1 cellular context compared by ENCODE assay signal in genomic region chr9:91572811-91573210, GRCh38.
TF ChIP-seq lines count a peak whose summit lies in the region.

No MANE protein-coding gene starts in this region.

TF ChIP-seq in H1, 55 proteins besides CTCF, POLR2A, EP300 and RAD21:
- TF ChIP-seq JUND (IDR thresholded peaks at IDR 0.05; ENCODE audit: low read length) = no peak
- TF ChIP-seq ASH2L (IDR thresholded peaks at IDR 0.05; ENCODE audit: low read length) = no peak
- TF ChIP-seq FOSL1 (IDR thresholded peaks at IDR 0.05; ENCODE audit: insufficient read depth, low read depth, low read length) = no peak
- no peak for TF ChIP-seq ZNF274 (IDR thresholded peaks at IDR 0.05; ENCODE audit: borderline replicate concordance, extremely low read depth, low read length)
- no peak for TF ChIP-seq ATF3 (IDR thresholded peaks at IDR 0.05; ENCODE audit: insufficient read depth, low read depth, low read length)
- TF ChIP-seq JUN (IDR thresholded peaks at IDR 0.05; ENCODE audit: low read depth, low read length) = no peak
- TF ChIP-seq EGR1 (IDR thresholded peaks at IDR 0.05; ENCODE audit: borderline replicate concordance, low read depth, low read length) = no peak
- TF ChIP-seq SIRT6 (IDR thresholded peaks at IDR 0.05; ENCODE audit: low read length) = no peak
- TF ChIP-seq KDM4A (IDR thresholded peaks at IDR 0.05; ENCODE audit: low read depth, low read length, severe bottlenecking) = no peak
- TF ChIP-seq TAF1 (IDR thresholded peaks at IDR 0.05; ENCODE audit: low read depth, low read length) = no peak
- TF ChIP-seq HDAC6 (IDR thresholded peaks at IDR 0.05; ENCODE audit: low read depth, low read length) = no peak
- no peak for TF ChIP-seq CHD1 (IDR thresholded peaks at IDR 0.05; ENCODE audit: low read depth, low read length)
- TF ChIP-seq RXRA (IDR thresholded peaks at IDR 0.05; ENCODE audit: insufficient read depth, low read depth, low read length) = no peak
- no peak for TF ChIP-seq E2F6 (IDR thresholded peaks at IDR 0.05)
- no peak for TF ChIP-seq BCL11A (IDR thresholded peaks at IDR 0.05; ENCODE audit: low read depth in 2 of 2, low read length in 2 of 2)
- no peak for TF ChIP-seq TBP (IDR thresholded peaks at IDR 0.05; ENCODE audit: low read depth, low read length)
TF ChIP-seq in H1: peak in this region for 0.
